ENCODE assay signal across 25 cellular contexts in the genomic region with DNA sequence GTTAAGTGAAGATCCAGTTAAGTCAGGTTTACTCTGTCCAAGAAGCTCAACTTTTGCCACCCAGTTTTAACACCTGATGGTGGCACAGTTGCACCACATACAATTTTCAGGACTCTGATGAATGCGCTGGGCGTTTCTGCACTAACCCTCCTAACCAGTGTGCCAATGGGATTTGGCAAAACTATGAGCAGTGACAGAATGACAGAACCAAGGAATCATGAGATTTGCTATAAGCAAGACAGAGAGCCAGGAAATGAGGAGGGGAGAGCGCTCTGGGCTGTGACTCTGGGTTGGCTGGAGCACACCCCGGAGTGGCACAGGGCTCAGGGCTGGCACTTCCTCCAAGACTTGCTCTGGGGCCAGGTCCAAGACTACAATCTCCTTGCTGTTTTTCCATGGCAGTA.
DNase-seq lines count a peak whose midpoint lies in the region; ATAC-seq, FAIRE-seq and TF ChIP-seq lines count a peak whose summit lies in the region.
"Had no signal": no experiment of that assay in that cellular context is flagged by ENCODE, and none has a peak within 500 bp of the region (broad histone marks: within the 10 kb centered on the region; RNA-seq: fewer than 3 reads in every experiment).

No MANE protein-coding gene starts in this region.

- H3K4me2 ChIP-seq in HepG2 (ENCODE audit: low read depth, low read length), result no peak overlapping the region
- H3K4me2 ChIP-seq: BLaER1 had no signal

- intact Hi-C loops in HepG2 (cut with micrococcal nuclease; ENCODE audit: unreplicated experiment), result no loop called here

- CTCF ChIA-PET in HepG2 (lab: Yijun Ruan, JAX; ENCODE audit: low intra/inter-chr PET ratio, low total read pairs), result no interaction called here

- H3K36me3 ChIP-seq in liver (ENCODE audit: control insufficient read depth in 4 of 4, insufficient read depth in 3 of 4, low read depth in 1 of 4, low read length in 3 of 4), result no peaks in the 10 kb centered on the region
- no peaks in the 10 kb centered on the region for H3K36me3 ChIP-seq in HepG2 (replicated peaks in 1 of 2; ENCODE audit: control insufficient read depth in 1 of 2, insufficient read depth in 2 of 2, low read length in 2 of 2)
- H3K36me3 ChIP-seq in gastroesophageal sphincter, result peaks cover 0 to 86% of the 10 kb centered on the region in 2 donors
- H3K36me3 ChIP-seq: colonic mucosa, Peyer's patch had no signal

- POLR2A ChIA-PET in HepG2 (lab: Yijun Ruan, JAX), result no interaction called here

- WGBS in liver, result 73% methylated on average over 4 of the region's 4 CpGs
- WGBS in HepG2 (ENCODE audit: low lambda C conversion rate), result 98% methylated on average over 4 of the region's 4 CpGs
- 44 to 52% methylated on average over 3 to 4 of the region's 4 CpGs for WGBS in gastroesophageal sphincter (ENCODE audit: low coverage in 1 of 2), 2 donors

- H4K20me1 ChIP-seq in HepG2 (ENCODE audit: insufficient read depth, low read length), result no peaks in the 10 kb centered on the region
- H4K20me1 ChIP-seq: BLaER1 had no signal

- peak; percentile 4 for TF ChIP-seq CTCF in liver (IDR thresholded peaks at IDR 0.05; ENCODE audit: low read depth, low read length, missing input control)
- TF ChIP-seq CTCF in HepG2 (CRISPR knock-in tag; IDR thresholded peaks at IDR 0.05), result no peak
- no peak for TF ChIP-seq CTCF in gastroesophageal sphincter (IDR thresholded peaks at IDR 0.05)

- no peak overlapping the region for H3K4me3 ChIP-seq in liver (ENCODE audit: low read depth in 1 of 3, low read length in 3 of 3)
- no peak overlapping the region for H3K4me3 ChIP-seq in HepG2 (replicated peaks in 1 of 3; ENCODE audit: insufficient read depth in 1 of 3, low read depth in 2 of 3, low read length in 3 of 3)
- H3K4me3 ChIP-seq in gastroesophageal sphincter, result no peak overlapping the region
- H3K4me3 ChIP-seq: BLaER1, colonic mucosa, lower lobe of right lung, Peyer's patch, SJSA1, testis, vagina had no signal

- TF ChIP-seq EP300 in HepG2 (IDR thresholded peaks at IDR 0.05; ENCODE audit: low read depth in 2 of 2, low read length in 2 of 2) (no peak), HepG2 (CRISPR knock-in tag; IDR thresholded peaks at IDR 0.05; ENCODE audit: borderline replicate concordance) (no peak), gastroesophageal sphincter (IDR thresholded peaks at IDR 0.05) (no peak)

- H3K9me3 ChIP-seq in liver (ENCODE audit: control insufficient read depth in 4 of 4, low read length in 3 of 4), result peaks cover 5 to 8% (median 7%) of the 10 kb centered on the region in 4 donors
- H3K9me3 ChIP-seq in HepG2 (ENCODE audit: low read length), result peaks cover 15% of the 10 kb centered on the region
- H3K9me3 ChIP-seq in gastroesophageal sphincter, result peaks cover 0 to 10% (median 0%) of the 10 kb centered on the region in 3 donors
- H3K9me3 ChIP-seq: colonic mucosa, vagina had no signal

- no peak for FAIRE-seq in HepG2 (lab: Jason Lieb, UNC)

- no peaks in the 10 kb centered on the region for H3K4me1 ChIP-seq in liver (ENCODE audit: control insufficient read depth in 4 of 4, insufficient read depth in 4 of 4, low read length in 3 of 4)
- H3K4me1 ChIP-seq in HepG2 (ENCODE audit: insufficient read depth, low read length), result no peaks in the 10 kb centered on the region
- H3K4me1 ChIP-seq in gastroesophageal sphincter, result no peaks in the 10 kb centered on the region
- H3K4me1 ChIP-seq: Caco-2, colonic mucosa, foreskin keratinocyte, lower lobe of right lung, Peyer's patch, SJSA1, testis, vagina had no signal

- in situ Hi-C loops in HepG2 (cut with HindIII; ENCODE audit: extremely low pct_ligation_motif_present, low pct_unique_long_range_greater_than_20kb), result no loop called here

- H3K9ac ChIP-seq in liver (ENCODE audit: low read depth in 1 of 2, low read length in 2 of 2), result no peak overlapping the region
- no peak overlapping the region for H3K9ac ChIP-seq in HepG2 (ENCODE audit: insufficient read depth, low read depth, low read length)
- H3K9ac ChIP-seq: BLaER1 had no signal

- BruUV-seq in HepG2 (replicated peaks; lab: Mats Ljungman, UMichigan), result no TSS peak

- no peak overlapping the region for H3K27ac ChIP-seq in liver (ENCODE audit: low read depth in 1 of 2, low read length in 2 of 2)
- no peak overlapping the region for H3K27ac ChIP-seq in HepG2 (ENCODE audit: extremely low read length, insufficient read depth, low read length)
- H3K27ac ChIP-seq in gastroesophageal sphincter, result no peak overlapping the region
- H3K27ac ChIP-seq: BLaER1, brain microvascular endothelial cell, colonic mucosa, foreskin keratinocyte, lower lobe of right lung, Peyer's patch, SJSA1, testis, vagina had no signal

- DNase-seq in HepG2 (ENCODE audit: low spot score) (no peak), occipital lobe (lab: John Stamatoyannopoulos, UW) (peak; percentile 9), DMS114 treated with DMSO at 0.1 percent for 48 hours (lab: John Stamatoyannopoulos, UW; ENCODE audit: unreplicated experiment) (no peak), NCI-H1417 (lab: John Stamatoyannopoulos, UW) (no peak), DMS53 treated with DMSO at 0.1 percent for 48 hours (lab: John Stamatoyannopoulos, UW; ENCODE audit: unreplicated experiment) (no peak)
- DNase-seq: activated effector memory CD4-positive, alpha-beta T cell treated with anti-CD3 and anti-CD28 coated beads, Interleukin-2, amount 50 U/mL, for 16 hours; effector memory CD4-positive, alpha-beta T cell; islet precursor cell; lower lobe of right lung; NCI-H1092 treated with DMSO at 0.1 percent for 48 hours; NCI-H2029 treated with DMSO at 0.1 percent for 48 hours had no signal

- ATAC-seq in HepG2, result no peak
- peak; percentile 53 for ATAC-seq in gastroesophageal sphincter
- no peak for ATAC-seq in HG02763 (IDR thresholded peaks at IDR 0.05; ENCODE audit: unreplicated experiment)
- ATAC-seq: activated naive CD8-positive, alpha-beta T cell treated with anti-CD3 and anti-CD28 coated beads, Interleukin-2, amount 50 U/mL, for 24 hours; stimulated activated effector memory CD8-positive, alpha-beta T cell treated with anti-CD3 and anti-CD28 coated beads, Interleukin-12 subunit alpha, Interleukin-12 subunit beta, amount 100 ng/mL, for 72 hours had no signal

- TF ChIP-seq POLR2A in HepG2 (IDR thresholded peaks at IDR 0.05; ENCODE audit: insufficient read depth in 1 of 2, low read depth in 2 of 2, low read length in 2 of 2) (no peak), gastroesophageal sphincter (IDR thresholded peaks at IDR 0.05) (no peak)

- no peaks in the 10 kb centered on the region for H3K79me2 ChIP-seq in HepG2 (ENCODE audit: insufficient read depth, low read length)

- no peaks in the 10 kb centered on the region for H3K27me3 ChIP-seq in liver (ENCODE audit: control insufficient read depth in 4 of 4, insufficient read depth in 4 of 4, low read length in 3 of 4)
- no peaks in the 10 kb centered on the region for H3K27me3 ChIP-seq in HepG2 (ENCODE audit: control insufficient read depth in 1 of 2, insufficient read depth in 2 of 2, low read length in 2 of 2)
- H3K27me3 ChIP-seq in gastroesophageal sphincter, result no peaks in the 10 kb centered on the region
- H3K27me3 ChIP-seq: BLaER1, brain microvascular endothelial cell, colonic mucosa, foreskin keratinocyte, Peyer's patch, SJSA1, testis, vagina had no signal

- no peak overlapping the region for H2AFZ ChIP-seq in HepG2 (ENCODE audit: low read length)

- TF ChIP-seq RAD21 in liver (IDR thresholded peaks at IDR 0.05) (peak; percentile 46 to 51), HepG2 (CRISPR knock-in tag; IDR thresholded peaks at IDR 0.05) (no peak)

TF ChIP-seq in HepG2, 621 proteins besides CTCF, POLR2A, EP300 and RAD21:
- no peak for TF ChIP-seq ZNF136 (CRISPR knock-in tag; IDR thresholded peaks at IDR 0.05; ENCODE audit: low read depth)
- no peak for TF ChIP-seq FOXK2 (IDR thresholded peaks at IDR 0.05)
- TF ChIP-seq, protein P1, sequence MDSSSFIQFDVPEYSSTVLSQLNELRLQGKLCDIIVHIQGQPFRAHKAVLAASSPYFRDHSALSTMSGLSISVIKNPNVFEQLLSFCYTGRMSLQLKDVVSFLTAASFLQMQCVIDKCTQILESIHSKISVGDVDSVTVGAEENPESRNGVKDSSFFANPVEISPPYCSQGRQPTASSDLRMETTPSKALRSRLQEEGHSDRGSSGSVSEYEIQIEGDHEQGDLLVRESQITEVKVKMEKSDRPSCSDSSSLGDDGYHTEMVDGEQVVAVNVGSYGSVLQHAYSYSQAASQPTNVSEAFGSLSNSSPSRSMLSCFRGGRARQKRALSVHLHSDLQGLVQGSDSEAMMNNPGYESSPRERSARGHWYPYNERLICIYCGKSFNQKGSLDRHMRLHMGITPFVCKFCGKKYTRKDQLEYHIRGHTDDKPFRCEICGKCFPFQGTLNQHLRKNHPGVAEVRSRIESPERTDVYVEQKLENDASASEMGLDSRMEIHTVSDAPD (CRISPR knock-in tag; IDR thresholded peaks at IDR 0.05), result no peak
- TF ChIP-seq FOXM1 (CRISPR knock-in tag; IDR thresholded peaks at IDR 0.05), result no peak
- TF ChIP-seq ZNF10 (CRISPR knock-in tag; IDR thresholded peaks at IDR 0.05; ENCODE audit: borderline replicate concordance, low read depth), result no peak
- no peak for TF ChIP-seq ZNF747 (CRISPR knock-in tag; IDR thresholded peaks at IDR 0.05; ENCODE audit: borderline replicate concordance)
- no peak for TF ChIP-seq RCOR2 (CRISPR knock-in tag; IDR thresholded peaks at IDR 0.05)
- TF ChIP-seq STAT5B (CRISPR knock-in tag; IDR thresholded peaks at IDR 0.05), result no peak
- no peak for TF ChIP-seq KLF13 (CRISPR knock-in tag; IDR thresholded peaks at IDR 0.05)
- no peak for TF ChIP-seq ZNF839 (CRISPR knock-in tag; IDR thresholded peaks at IDR 0.05; ENCODE audit: borderline replicate concordance)
- TF ChIP-seq CBFB (CRISPR knock-in tag; IDR thresholded peaks at IDR 0.05), result no peak
- no peak for TF ChIP-seq ZNF296 (CRISPR knock-in tag; conservative IDR thresholded peaks at IDR 0.05)
- no peak for TF ChIP-seq ZNF546 (CRISPR knock-in tag; conservative IDR thresholded peaks at IDR 0.05)
- no peak for TF ChIP-seq ZKSCAN5 (CRISPR knock-in tag; IDR thresholded peaks at IDR 0.05)
- no peak for TF ChIP-seq ARNT (IDR thresholded peaks at IDR 0.05)
TF ChIP-seq in HepG2: peak in this region for 0.
